8 cellular contexts compared by ENCODE assay signal in the genomic region with DNA sequence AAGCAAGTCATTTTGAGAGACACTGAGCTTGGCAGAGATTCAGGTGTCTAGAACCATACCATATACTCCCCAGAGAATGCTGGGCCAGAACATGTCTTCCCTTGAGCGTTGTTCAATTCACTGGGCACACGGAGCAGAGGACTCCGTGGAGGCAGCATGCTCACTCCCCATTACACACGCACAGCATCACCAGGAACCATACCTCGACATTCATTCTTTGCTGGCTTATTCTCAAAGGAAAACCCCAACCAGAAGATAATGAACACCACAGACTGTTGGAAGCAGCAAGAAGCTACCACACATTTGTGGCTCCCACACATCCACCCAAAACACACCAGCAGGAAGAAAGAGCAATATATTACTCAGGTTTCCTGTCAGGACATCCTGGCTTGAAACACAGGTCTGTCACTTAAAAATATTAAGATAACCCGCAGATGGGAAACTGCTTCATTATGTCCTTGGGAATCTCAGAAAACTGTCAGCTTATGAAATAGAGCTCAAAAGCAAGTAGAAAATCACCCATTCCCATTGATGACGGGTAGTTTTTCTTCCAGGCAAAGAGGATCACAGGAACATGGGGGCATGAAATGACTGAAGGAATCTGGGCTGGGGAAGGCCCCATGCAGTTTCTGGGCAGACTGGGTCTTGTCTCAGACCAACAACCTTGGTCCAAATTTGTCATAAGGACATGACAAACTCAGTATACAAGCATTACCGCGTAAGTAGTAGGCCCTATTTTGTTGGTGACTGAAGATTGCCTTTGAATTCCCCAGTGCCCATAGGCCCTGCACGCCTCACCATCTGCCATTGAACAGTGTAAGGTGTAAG. TPM values are rescaled to one million over a fixed set of nuclear protein-coding genes. Genes with fewer than 3 reads are reported as not detected.
A peak's percentile ranks its signal among the peaks of the same experiment; 100 is the strongest.
DNase-seq lines count a peak whose midpoint lies in the region; ATAC-seq and TF ChIP-seq lines count a peak whose summit lies in the region.

No MANE protein-coding gene starts in this region.

- H3K9me3 Mint-ChIP-seq in central memory CD8-positive, alpha-beta T cell = no peaks in the 10 kb centered on the region
- H3K9me3 Mint-ChIP-seq in osteocyte (ENCODE audit: unreplicated experiment) = peaks cover 4% of the 10 kb centered on the region

- ATAC-seq in GM18907 (IDR thresholded peaks at IDR 0.05; ENCODE audit: unreplicated experiment) = peak; percentile 12
- peak; percentile 25 for ATAC-seq in central memory CD8-positive, alpha-beta T cell (replicated peaks; ENCODE audit: extremely low read depth, poor library complexity, severe bottlenecking)
- ATAC-seq in HG02870 (IDR thresholded peaks at IDR 0.05; ENCODE audit: unreplicated experiment) = no peak
- no peak for ATAC-seq in HG03025 (IDR thresholded peaks at IDR 0.05; ENCODE audit: low FRiP score, unreplicated experiment)

- peak overlapping the region; percentile 94 for H3K27ac Mint-ChIP-seq in central memory CD8-positive, alpha-beta T cell (ENCODE audit: low read depth)
- peak overlapping the region; percentile 99 for H3K27ac Mint-ChIP-seq in osteocyte (ENCODE audit: unreplicated experiment)

- H3K36me3 Mint-ChIP-seq in central memory CD8-positive, alpha-beta T cell (ENCODE audit: insufficient read depth) = peaks cover 28% of the 10 kb centered on the region
- H3K36me3 Mint-ChIP-seq in osteocyte (ENCODE audit: unreplicated experiment) = no peaks in the 10 kb centered on the region

- DNase-seq in NCI-H82 (lab: John Stamatoyannopoulos, UW) (peak; percentile 67), osteocyte (ENCODE audit: extremely low spot score, unreplicated experiment) (no peak), AG08396 (ENCODE audit: low spot score) (no peak)
- no peak for DNase-seq in central memory CD8-positive, alpha-beta T cell (ENCODE audit: low spot score in 2 of 2)
- DNase-seq in activated effector memory CD4-positive, alpha-beta T cell treated with Interleukin-2 at 50 U/mL for 16 hours = no peak

- H3K27me3 Mint-ChIP-seq in central memory CD8-positive, alpha-beta T cell = no peaks in the 10 kb centered on the region
- no peaks in the 10 kb centered on the region for H3K27me3 Mint-ChIP-seq in osteocyte (ENCODE audit: unreplicated experiment)

- peaks cover 71% of the 10 kb centered on the region for H3K4me1 Mint-ChIP-seq in central memory CD8-positive, alpha-beta T cell
- H3K4me1 Mint-ChIP-seq in osteocyte (ENCODE audit: unreplicated experiment) = peaks cover 55% of the 10 kb centered on the region

- TF ChIP-seq CTCF in osteocyte (IDR thresholded peaks at IDR 0.05) = no peak

- peak overlapping the region; percentile 80 for H3K4me3 Mint-ChIP-seq in central memory CD8-positive, alpha-beta T cell
- peak overlapping the region; percentile 80 for H3K4me3 Mint-ChIP-seq in osteocyte (ENCODE audit: unreplicated experiment)

RNA-seq across cellular contexts. Expression of a gene that starts 46.5 kb away (rescaled TPM):
- total RNA-seq in osteocyte = 261 and 262 TPM in 2 replicates

RNA-seq across cellular contexts. Expression of a gene that starts 57.1 kb away (rescaled TPM):
- 21.9 and 25.7 TPM in 2 replicates for total RNA-seq in osteocyte

Comparison
In these comparisons a context has a peak if more than half of its experiments do, and no peak if none do; other contexts are left out.
1. ATAC-seq: peak in GM18907 (single experiment) and central memory CD8-positive, alpha-beta T cell (single experiment); none in HG02870 (single experiment) and HG03025 (single experiment).